In genomic region chr5:174733836-174734235, GRCh38 we compare ENCODE assay signal across 21 cellular contexts. TPM values are rescaled to one million over a fixed set of nuclear protein-coding genes. Genes with fewer than 3 reads are reported as not detected.
"Had no signal": no experiment of that assay in that cellular context is flagged by ENCODE, and none has a peak within 500 bp of the region (broad histone marks: within the 10 kb centered on the region; RNA-seq: fewer than 3 reads in every experiment).

No MANE protein-coding gene starts in this region.

- H3K27ac Mint-ChIP-seq: activated B cell treated with CpG ODN at 0.5 μM for 24 hours; activated CD4-positive, alpha-beta memory T cell treated with anti-CD3 and anti-CD28 coated beads, Interleukin-2, amount 10 ng/mL, durations not matched to agents 7 days and 5 days; activated naive CD8-positive, alpha-beta T cell treated with anti-CD3 and anti-CD28 coated beads for 36 hours; activated T-helper 17 cell treated with anti-CD3 and anti-CD28 coated beads, Interleukin-2, amount 50 U/mL, for 72 hours; progenitor cell of endocrine pancreas had no signal

- H3K4me3 Mint-ChIP-seq: activated B cell treated with CpG ODN at 0.5 μM for 24 hours; activated CD4-positive, alpha-beta memory T cell treated with anti-CD3 and anti-CD28 coated beads, Interleukin-2, amount 10 ng/mL, durations not matched to agents 7 days and 5 days; activated naive CD8-positive, alpha-beta T cell treated with anti-CD3 and anti-CD28 coated beads for 36 hours; activated T-helper 17 cell treated with anti-CD3 and anti-CD28 coated beads, Interleukin-2, amount 50 U/mL, for 72 hours had no signal

- H3K4me3 ChIP-seq: lower lobe of right lung, tibial artery, uterus had no signal

- H3K36me3 ChIP-seq: lower lobe of right lung, uterus had no signal

- DNase-seq: activated B cell treated with CpG ODN at 0.5 μM for 24 hours; activated CD4-positive, alpha-beta memory T cell treated with anti-CD3 and anti-CD28 coated beads, Interleukin-2, amount 10 ng/mL, durations not matched to agents 7 days and 5 days; activated CD4-positive, alpha-beta T cell treated with anti-CD3 and anti-CD28 coated beads for 4 hours; activated naive CD4-positive, alpha-beta T cell; activated naive CD8-positive, alpha-beta T cell treated with anti-CD3 and anti-CD28 coated beads for 36 hours; activated T-cell treated with anti-CD3 and anti-CD28 coated beads, Interleukin-2, amount 50 U/mL, for 1 hour; amniotic stem cell; erythroblast; foreskin melanocyte; glutamatergic neuron; lower lobe of right lung; midbrain; stimulated activated CD4-positive, alpha-beta T cell treated with anti-CD3 and anti-CD28 coated beads, Interleukin-12 subunit alpha, Interleukin-12 subunit beta, amount 100 ng/mL, for 4 hours; stimulated activated CD4-positive, alpha-beta T cell treated with anti-CD3 and anti-CD28 coated beads, Interleukin-2, amount 100 ng/mL, for 24 hours; stimulated activated naive CD8-positive, alpha-beta T cell treated with anti-CD3 and anti-CD28 coated beads, Interleukin-15, Interleukin-2, amounts not matched to agents 100 U/mL and 50 U/mL, for 24 hours; tibial artery; uterus had no signal

- FAIRE-seq: keratinocyte had no signal

- H3K9me3 ChIP-seq: lower lobe of right lung, tibial artery, uterus had no signal

- H3K27ac ChIP-seq: lower lobe of right lung, tibial artery, uterus had no signal

- ATAC-seq: activated T-helper 17 cell treated with anti-CD3 and anti-CD28 coated beads, Interleukin-2, amount 50 U/mL, for 72 hours; lower lobe of right lung; stimulated activated naive CD8-positive, alpha-beta T cell treated with anti-CD3 and anti-CD28 coated beads, Interleukin-15, Interleukin-2, amounts not matched to agents 100 U/mL and 50 U/mL, for 24 hours had no signal

- H3K4me1 Mint-ChIP-seq: activated B cell treated with CpG ODN at 0.5 μM for 24 hours; activated T-helper 17 cell treated with anti-CD3 and anti-CD28 coated beads, Interleukin-2, amount 50 U/mL, for 72 hours had no signal

- H3K9me3 Mint-ChIP-seq: activated B cell treated with CpG ODN at 0.5 μM for 24 hours; activated CD4-positive, alpha-beta memory T cell treated with anti-CD3 and anti-CD28 coated beads, Interleukin-2, amount 10 ng/mL, durations not matched to agents 7 days and 5 days; activated naive CD8-positive, alpha-beta T cell treated with anti-CD3 and anti-CD28 coated beads for 36 hours; activated T-helper 17 cell treated with anti-CD3 and anti-CD28 coated beads, Interleukin-2, amount 50 U/mL, for 72 hours; nephron had no signal

RNA-seq across cellular contexts. Expression of gene MSX2, which starts 9.5 kb away (rescaled TPM):
- total RNA-seq: activated B cell treated with CpG ODN at 0.5 μM for 24 hours; activated CD4-positive, alpha-beta memory T cell treated with anti-CD3 and anti-CD28 coated beads, Interleukin-2, amount 10 ng/mL, durations not matched to agents 7 days and 5 days; activated naive CD8-positive, alpha-beta T cell treated with anti-CD3 and anti-CD28 coated beads for 36 hours; activated T-helper 17 cell treated with anti-CD3 and anti-CD28 coated beads, Interleukin-2, amount 50 U/mL, for 72 hours had no signal
